ENCODE assay signal across 19 cellular contexts in the genomic region with DNA sequence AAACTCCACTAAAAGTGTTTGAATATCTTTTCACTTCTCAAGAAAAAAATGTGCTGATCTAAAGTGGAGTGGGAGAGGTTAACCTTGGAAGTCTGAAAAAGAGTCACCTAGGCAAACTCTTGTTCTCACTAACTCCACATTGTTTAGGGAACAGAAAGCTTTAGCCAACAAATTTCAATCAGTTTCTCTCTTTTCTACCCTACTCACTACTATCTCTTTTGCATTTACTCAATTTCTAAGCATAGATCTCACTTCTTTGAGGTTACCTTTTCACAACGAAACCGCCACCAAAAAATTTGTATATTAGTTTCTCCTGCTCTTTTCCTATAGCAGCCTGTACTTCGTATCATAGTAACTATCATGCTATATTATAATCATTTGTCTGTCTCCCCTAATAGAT. TPM values are rescaled to one million over a fixed set of nuclear protein-coding genes. Genes with fewer than 3 reads are reported as not detected.
A peak's percentile ranks its signal among the peaks of the same experiment; 100 is the strongest.
DNase-seq lines count a peak whose midpoint lies in the region; ATAC-seq, FAIRE-seq and TF ChIP-seq lines count a peak whose summit lies in the region.
"Had no signal": no experiment of that assay in that cellular context is flagged by ENCODE, and none has a peak within 500 bp of the region (broad histone marks: within the 10 kb centered on the region; RNA-seq: fewer than 3 reads in every experiment).

No MANE protein-coding gene starts in this region.

- H3K14ac ChIP-seq in mesenchymal stem cell (ENCODE audit: low read length in 2 of 2): no peak overlapping the region

- ATAC-seq in GM21786 (IDR thresholded peaks at IDR 0.05; ENCODE audit: unreplicated experiment) (peak; percentile 76), HG03095 (IDR thresholded peaks at IDR 0.05; ENCODE audit: unreplicated experiment) (peak; percentile 83)
- no peak for ATAC-seq in effector memory CD8-positive, alpha-beta T cell (replicated peaks)
- ATAC-seq: activated CD4-positive, alpha-beta T cell treated with anti-CD3 and anti-CD28 coated beads for 36 hours had no signal

- WGBS in mesenchymal stem cell: 96% methylated on average over 3 of the region's 3 CpGs
- WGBS in spleen, 5 donors: 77 to 92% (median 86%) methylated on average over 3 of the region's 3 CpGs

- H3K27me3 Mint-ChIP-seq in effector memory CD8-positive, alpha-beta T cell: no peaks in the 10 kb centered on the region
- H3K27me3 Mint-ChIP-seq: activated CD4-positive, alpha-beta T cell treated with anti-CD3 and anti-CD28 coated beads for 36 hours had no signal

- no peak overlapping the region for H2BK15ac ChIP-seq in mesenchymal stem cell (ENCODE audit: low read depth, poor library complexity, severe bottlenecking)

- H3K18ac ChIP-seq in mesenchymal stem cell (ENCODE audit: low read depth in 1 of 2, low read length in 2 of 2): no peak overlapping the region

- no peak overlapping the region for H2BK120ac ChIP-seq in mesenchymal stem cell (ENCODE audit: low read depth, low read length)

- intact Hi-C loops in spleen (cut with DNase I; ENCODE audit: low total_unique reads): no loop called here

- no peak overlapping the region for H4K91ac ChIP-seq in mesenchymal stem cell (ENCODE audit: low read length)

- H3K9me3 ChIP-seq in mesenchymal stem cell (ENCODE audit: control insufficient read depth, low read length) (no peaks in the 10 kb centered on the region), spleen (no peaks in the 10 kb centered on the region)

- no peak overlapping the region for H3K27ac Mint-ChIP-seq in effector memory CD8-positive, alpha-beta T cell
- H3K27ac Mint-ChIP-seq: activated CD4-positive, alpha-beta T cell treated with anti-CD3 and anti-CD28 coated beads for 36 hours had no signal

- no peaks in the 10 kb centered on the region for H3K9me3 Mint-ChIP-seq in effector memory CD8-positive, alpha-beta T cell

- no peak for TF ChIP-seq CTCF in spleen (IDR thresholded peaks at IDR 0.05 in 8 of 11, conservative IDR thresholded peaks at IDR 0.05 in 3 of 11)

- TF ChIP-seq POLR2A in GM12891 (IDR thresholded peaks at IDR 0.05; ENCODE audit: low read depth, low read length): no peak
- TF ChIP-seq POLR2A in spleen (IDR thresholded peaks at IDR 0.05): no peak

- H3K4me3 ChIP-seq in mesenchymal stem cell (ENCODE audit: insufficient read depth in 1 of 2, low read depth in 1 of 2, low read length in 2 of 2) (no peak overlapping the region), spleen (no peak overlapping the region)

- no peak for DNase-seq in GM12891 (ENCODE audit: insufficient read length, low spot score)
- no peak for DNase-seq in GM19239 (ENCODE audit: insufficient read length, low spot score)
- no peak for DNase-seq in mesenchymal stem cell
- no peak for DNase-seq in effector memory CD8-positive, alpha-beta T cell
- DNase-seq in spleen: no peak
- DNase-seq in superior temporal gyrus (ENCODE audit: extremely low spot score): no peak
- DNase-seq: activated CD4-positive, alpha-beta T cell treated with anti-CD3 and anti-CD28 coated beads for 36 hours; central memory CD4-positive, alpha-beta T cell; erythroblast; hypothalamus; nucleus accumbens; OCI-M1; stimulated activated CD4-positive, alpha-beta T cell treated with anti-CD3 and anti-CD28 coated beads, Interleukin-12 subunit alpha, Interleukin-12 subunit beta, amount 100 ng/mL, for 4 hours; SW 1271 had no signal

- H3K4ac ChIP-seq in mesenchymal stem cell (ENCODE audit: low read depth in 1 of 2, low read length in 2 of 2): no peak overlapping the region

- H3K23ac ChIP-seq in mesenchymal stem cell (ENCODE audit: low read length in 2 of 2): no peak overlapping the region

- peaks cover 1 to 22% of the 10 kb centered on the region in 2 donors for H3K4me1 Mint-ChIP-seq in effector memory CD8-positive, alpha-beta T cell (ENCODE audit: low read depth in 2 of 2)

- H3K4me1 ChIP-seq in mesenchymal stem cell (ENCODE audit: control insufficient read depth, insufficient read depth, low read depth, low read length): no peaks in the 10 kb centered on the region
- peaks cover 9 to 45% (median 22%) of the 10 kb centered on the region in 6 donors for H3K4me1 ChIP-seq in spleen

- H3K4me3 Mint-ChIP-seq in effector memory CD8-positive, alpha-beta T cell: no peak overlapping the region
- H3K4me3 Mint-ChIP-seq: activated CD4-positive, alpha-beta T cell treated with anti-CD3 and anti-CD28 coated beads for 36 hours had no signal

- H4K8ac ChIP-seq in mesenchymal stem cell (ENCODE audit: low read length): no peak overlapping the region

- no peak overlapping the region for H2BK5ac ChIP-seq in mesenchymal stem cell (ENCODE audit: low read depth, low read length, poor library complexity, severe bottlenecking)

- H3K27ac ChIP-seq in mesenchymal stem cell (ENCODE audit: low read length, poor library complexity, severe bottlenecking) (no peak overlapping the region), spleen (no peak overlapping the region)
- H3K27ac ChIP-seq: HL-60 had no signal

- H2AFZ ChIP-seq in mesenchymal stem cell (ENCODE audit: low read depth, low read length): no peak overlapping the region

- no peak overlapping the region for H2AK5ac ChIP-seq in mesenchymal stem cell (ENCODE audit: low read length, severe bottlenecking)

- H3K36me3 ChIP-seq in mesenchymal stem cell (ENCODE audit: control insufficient read depth in 1 of 2, insufficient read depth in 2 of 2, low read depth in 1 of 2, low read length in 2 of 2) (peaks cover 0 to 18% of the 10 kb centered on the region in 2 experiments), spleen (peaks cover 0 to 65% (median 0%) of the 10 kb centered on the region in 6 donors)

- no peak for FAIRE-seq in GM12891 (lab: Jason Lieb, UNC)
- peak; percentile 64 for FAIRE-seq in GM19239 (lab: Jason Lieb, UNC)

- H2BK12ac ChIP-seq in mesenchymal stem cell (ENCODE audit: low read length in 2 of 2): no peak overlapping the region

- no peak overlapping the region for H3K9ac ChIP-seq in mesenchymal stem cell (ENCODE audit: low read length)

- H3K27me3 ChIP-seq in mesenchymal stem cell (ENCODE audit: control insufficient read depth in 1 of 2, insufficient read depth in 1 of 2, low read length in 2 of 2) (no peaks in the 10 kb centered on the region), spleen (replicated peaks in 1 of 7) (no peaks in the 10 kb centered on the region)

- no peaks in the 10 kb centered on the region for H3K79me1 ChIP-seq in mesenchymal stem cell (replicated peaks; ENCODE audit: low read length, poor library complexity, severe bottlenecking)

- H3K36me3 Mint-ChIP-seq in effector memory CD8-positive, alpha-beta T cell (ENCODE audit: insufficient read depth): peaks cover 13% of the 10 kb centered on the region

- no peak overlapping the region for H3K4me2 ChIP-seq in mesenchymal stem cell (ENCODE audit: low read length, poor library complexity, severe bottlenecking)

TF ChIP-seq in GM12891, 5 proteins besides CTCF, POLR2A, EP300 and RAD21:
- TF ChIP-seq TAF1 (IDR thresholded peaks at IDR 0.05; ENCODE audit: low read depth, low read length) (no peak), POU2F2 (IDR thresholded peaks at IDR 0.05; ENCODE audit: low read depth, low read length) (no peak), SPI1 (IDR thresholded peaks at IDR 0.05; ENCODE audit: low read depth, low read length) (peak; percentile 60), POLR2AphosphoS5 (IDR thresholded peaks at IDR 0.05; ENCODE audit: low read depth, low read length) (no peak), PAX5 (IDR thresholded peaks at IDR 0.05; ENCODE audit: insufficient read depth, low read length, severe bottlenecking) (no peak)
TF ChIP-seq in GM12891: peak in this region for 1.

RNA-seq across cellular contexts. Expression of a gene that starts 6.3 kb away (rescaled TPM):
- polyA plus RNA-seq in GM12891 (2012; ENCODE audit: low read depth, missing spikeins): 8.9 TPM
- polyA plus RNA-seq in mesenchymal stem cell (2013, experiment 1 of 2): 11.7 TPM
- 11.3 TPM for polyA plus RNA-seq in mesenchymal stem cell (2013, experiment 2 of 2)
- total RNA-seq in spleen: 10 to 100 TPM; 22.6 to 51.7 (median 38.8) TPM
- polyA plus RNA-seq in spleen: 10 to 100 TPM; 10.1 to 14.5 (median 11.2) TPM

RNA-seq across cellular contexts. Expression of a gene that starts 6.6 kb away (rescaled TPM):
- 15.5 TPM for polyA plus RNA-seq in GM12891 (2012; ENCODE audit: low read depth, missing spikeins)
- 31.7 TPM for polyA plus RNA-seq in mesenchymal stem cell (2013, experiment 1 of 2)
- polyA plus RNA-seq in mesenchymal stem cell (2013, experiment 2 of 2): 30.4 TPM
- total RNA-seq in spleen: 10 to 100 TPM; 31.9 to 52.2 (median 35.8) TPM
- polyA plus RNA-seq in spleen: 10 to 100 TPM; 12.8 to 17.7 (median 14.7) TPM

RNA-seq across cellular contexts. Expression of a gene that starts 53.9 kb away (rescaled TPM):
- polyA plus RNA-seq in GM12891 (2012; ENCODE audit: low read depth, missing spikeins): not detected
- polyA plus RNA-seq in mesenchymal stem cell (2013, experiment 1 of 2): not detected
- not detected for polyA plus RNA-seq in mesenchymal stem cell (2013, experiment 2 of 2)
- total RNA-seq in spleen: not detected
- polyA plus RNA-seq in spleen: not detected
- total RNA-seq: activated CD4-positive, alpha-beta T cell treated with anti-CD3 and anti-CD28 coated beads for 36 hours; lower leg skin; ureter had no signal
